17 cellular contexts compared by ENCODE assay signal in the genomic region with DNA sequence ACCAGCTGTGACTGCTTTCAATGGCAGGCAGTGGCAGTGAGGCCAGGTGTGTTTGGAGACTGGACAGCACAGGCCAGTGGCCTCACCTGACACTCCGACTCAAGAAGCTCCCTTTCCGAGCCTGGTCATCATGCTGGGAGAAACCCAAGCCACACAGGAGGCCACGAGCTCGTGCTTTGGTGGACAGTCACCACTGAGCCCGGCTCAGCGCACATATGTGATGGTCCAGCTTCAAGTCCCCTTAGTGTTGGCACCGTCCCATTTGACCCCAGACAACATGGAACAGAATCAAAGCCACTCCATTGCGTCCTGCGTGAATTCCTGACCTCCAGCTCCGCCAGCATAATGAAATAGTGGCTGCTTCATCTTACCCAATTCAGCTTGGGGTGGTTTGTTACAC.
"Had no signal": no experiment of that assay in that cellular context is flagged by ENCODE, and none has a peak within 500 bp of the region (broad histone marks: within the 10 kb centered on the region; RNA-seq: fewer than 3 reads in every experiment).

No MANE protein-coding gene starts in this region.

- H3K4me1 Mint-ChIP-seq: activated naive CD8-positive, alpha-beta T cell treated with anti-CD3 and anti-CD28 coated beads, Interleukin-2, amount 10 ng/mL, durations not matched to agents 7 days and 5 days had no signal

- H3K4me3 Mint-ChIP-seq: activated CD8-positive, alpha-beta T cell treated with anti-CD3 and anti-CD28 coated beads, Interleukin-2, amount 10 ng/mL, durations not matched to agents 7 days and 5 days; activated naive CD8-positive, alpha-beta T cell treated with anti-CD3 and anti-CD28 coated beads, Interleukin-2, amount 10 ng/mL, durations not matched to agents 7 days and 5 days; T-helper 1 cell treated with Interleukin-12 subunit alpha and Interleukin-12 subunit beta and Interleukin-4 antibody, amounts not matched to agents 30 μg/mL and 1 μg/mL, for 36 hours had no signal

- H3K27ac ChIP-seq: adrenal gland had no signal

- H3K36me3 ChIP-seq: adrenal gland had no signal

- H3K4me3 ChIP-seq: adrenal gland had no signal

- DNase-seq: activated CD4-positive, alpha-beta T cell treated with anti-CD3 and anti-CD28 coated beads for 4 hours; activated CD8-positive, alpha-beta memory T cell treated with anti-CD3 and anti-CD28 coated beads, Interleukin-2, amount 50 U/mL, for 48 hours; activated CD8-positive, alpha-beta T cell treated with anti-CD3 and anti-CD28 coated beads, Interleukin-2, amount 10 ng/mL, durations not matched to agents 7 days and 5 days; activated naive CD4-positive, alpha-beta T cell; activated naive CD8-positive, alpha-beta T cell treated with anti-CD3 and anti-CD28 coated beads, Interleukin-2, amount 10 ng/mL, durations not matched to agents 7 days and 5 days; activated T-cell treated with anti-CD3 and anti-CD28 coated beads, Interleukin-2, amount 50 U/mL, for 1 hour; adrenal gland; anterior cingulate cortex; caudate nucleus; Kasumi-1; NCI-H1105 treated with DMSO at 0.1 percent for 48 hours; NCI-H1436 treated with DMSO at 0.1 percent for 48 hours; NCI-H187; NCI-H2081; NCI-H510A treated with DMSO at 0.1 percent for 48 hours; SHP77 treated with DMSO at 0.1 percent for 48 hours had no signal

- H3K36me3 Mint-ChIP-seq: activated naive CD8-positive, alpha-beta T cell treated with anti-CD3 and anti-CD28 coated beads, Interleukin-2, amount 10 ng/mL, durations not matched to agents 7 days and 5 days had no signal

- H3K4me1 ChIP-seq: adrenal gland had no signal

- H3K9me3 ChIP-seq: adrenal gland had no signal

- H3K27ac Mint-ChIP-seq: activated CD8-positive, alpha-beta T cell treated with anti-CD3 and anti-CD28 coated beads, Interleukin-2, amount 10 ng/mL, durations not matched to agents 7 days and 5 days; activated naive CD8-positive, alpha-beta T cell treated with anti-CD3 and anti-CD28 coated beads, Interleukin-2, amount 10 ng/mL, durations not matched to agents 7 days and 5 days; T-helper 1 cell treated with Interleukin-12 subunit alpha and Interleukin-12 subunit beta and Interleukin-4 antibody, amounts not matched to agents 30 μg/mL and 1 μg/mL, for 36 hours had no signal

- H3K9me3 Mint-ChIP-seq: activated naive CD8-positive, alpha-beta T cell treated with anti-CD3 and anti-CD28 coated beads, Interleukin-2, amount 10 ng/mL, durations not matched to agents 7 days and 5 days; T-helper 1 cell treated with Interleukin-12 subunit alpha and Interleukin-12 subunit beta and Interleukin-4 antibody, amounts not matched to agents 30 μg/mL and 1 μg/mL, for 36 hours had no signal

- H3K27me3 Mint-ChIP-seq: activated naive CD8-positive, alpha-beta T cell treated with anti-CD3 and anti-CD28 coated beads, Interleukin-2, amount 10 ng/mL, durations not matched to agents 7 days and 5 days had no signal
